11 cellular contexts compared by ENCODE assay signal in genomic region chr10:84288151-84288550, GRCh38. TPM values are rescaled to one million over a fixed set of nuclear protein-coding genes. Genes with fewer than 3 reads are reported as not detected.
"Had no signal": no experiment of that assay in that cellular context is flagged by ENCODE, and none has a peak within 500 bp of the region (broad histone marks: within the 10 kb centered on the region; RNA-seq: fewer than 3 reads in every experiment).

No MANE protein-coding gene starts in this region.

- H3K27ac ChIP-seq: GM23248, HL-60 had no signal

- H3K4me1 Mint-ChIP-seq: IgD-negative memory B cell had no signal

- H3K36me3 Mint-ChIP-seq: IgD-negative memory B cell had no signal

- H3K9me3 Mint-ChIP-seq: HFFc6, IgD-negative memory B cell had no signal

- ATAC-seq: HCT116, HepG2 had no signal

- H3K9me3 ChIP-seq: HAP-1 had no signal

- DNase-seq: GM23248, GOT3, H7, HFFc6 had no signal

- H2AFZ ChIP-seq: GM23248 had no signal

- H3K4me3 ChIP-seq: GM23248, HAP-1 had no signal

- H3K4me3 Mint-ChIP-seq: HFFc6, IgD-negative memory B cell had no signal

- H3K4me1 ChIP-seq: HAP-1 had no signal

- H3K27ac Mint-ChIP-seq: HFFc6, IgD-negative memory B cell had no signal

- H3K9ac ChIP-seq: GM23248 had no signal

- H3K36me3 ChIP-seq: HAP-1 had no signal

RNA-seq across cellular contexts. Expression of gene RGR, which starts 43.3 kb away (rescaled TPM):
- total RNA-seq: GM23248, H4, H7, HFFc6, HT1080 had no signal

RNA-seq across cellular contexts. Expression of gene LRIT1, which starts 46.8 kb away (rescaled TPM):
- total RNA-seq: GM23248, H4, H7, HepG2, HFFc6, HT1080 had no signal
